In genomic region chr11:71331631-71332030, GRCh38 we compare ENCODE assay signal across 21 cellular contexts.
"Had no signal": no experiment of that assay in that cellular context is flagged by ENCODE, and none has a peak within 500 bp of the region (broad histone marks: within the 10 kb centered on the region; RNA-seq: fewer than 3 reads in every experiment).

No MANE protein-coding gene starts in this region.

- ATAC-seq: activated CD4-positive, CD25-positive, alpha-beta regulatory T cell treated with anti-CD3 and anti-CD28 coated beads, Interleukin-2, amount 50 U/mL, for 24 hours; activated CD8-positive, alpha-beta T cell treated with anti-CD3 and anti-CD28 coated beads for 36 hours; activated T-cell treated with anti-CD3 and anti-CD28 coated beads, Interleukin-2, amount 50 U/mL, for 72 hours; body of pancreas; K562; Panc1 had no signal

- DNase-seq: activated CD4-positive, alpha-beta T cell treated with anti-CD3 and anti-CD28 coated beads for 4 hours; activated CD8-positive, alpha-beta memory T cell treated with anti-CD3 and anti-CD28 coated beads, Interleukin-2, amount 50 U/mL, for 4 hours; activated CD8-positive, alpha-beta T cell treated with anti-CD3 and anti-CD28 coated beads for 36 hours; activated naive CD4-positive, alpha-beta T cell; activated T-cell treated with anti-CD3 and anti-CD28 coated beads, Interleukin-2, amount 50 U/mL, for 72 hours; body of pancreas; Karpas-422; MM.1S; NCI-H1105; NCI-H1436; NCI-H1694 treated with DMSO at 0.1 percent for 48 hours; NCI-H2029 treated with DMSO at 0.1 percent for 48 hours; NCI-H345; NCI-H510A; NCI-H526 treated with DMSO at 0.1 percent for 48 hours; NCI-H82; OCI-M1; SHP77 treated with DMSO at 0.1 percent for 48 hours had no signal

- FAIRE-seq: K562 had no signal
